ENCODE assay signal across 22 cellular contexts in genomic region chr16:1573301-1573700, GRCh38. TPM values are rescaled to one million over a fixed set of nuclear protein-coding genes. Genes with fewer than 3 reads are reported as not detected.
"Had no signal": no experiment of that assay in that cellular context is flagged by ENCODE, and none has a peak within 500 bp of the region (broad histone marks: within the 10 kb centered on the region; RNA-seq: fewer than 3 reads in every experiment).

No MANE protein-coding gene starts in this region.

- H3K4me3 Mint-ChIP-seq: dendritic cell treated with granulocyte-macrophage colony-stimulating factor and Interleukin-4, amounts not matched to agents 40 ng/mL and 50 ng/mL, for 4 days; effector memory CD8-positive, alpha-beta T cell; endodermal cell had no signal

- H3K4me1 Mint-ChIP-seq: endodermal cell had no signal

- H3K9me3 Mint-ChIP-seq: effector memory CD8-positive, alpha-beta T cell had no signal

- H3K9me3 ChIP-seq: colonic mucosa, esophagus muscularis mucosa, esophagus squamous epithelium, gastrocnemius medialis, gastroesophageal sphincter, heart left ventricle, heart right ventricle had no signal

- H3K27me3 Mint-ChIP-seq: dendritic cell treated with granulocyte-macrophage colony-stimulating factor and Interleukin-4, amounts not matched to agents 40 ng/mL and 50 ng/mL, for 4 days; effector memory CD8-positive, alpha-beta T cell had no signal

- ATAC-seq: effector memory CD8-positive, alpha-beta T cell; esophagus mucosa; foreskin keratinocyte; gastrocnemius medialis; gastroesophageal sphincter; heart left ventricle; heart right ventricle had no signal

- H3K27ac Mint-ChIP-seq: dendritic cell treated with granulocyte-macrophage colony-stimulating factor and Interleukin-4, amounts not matched to agents 40 ng/mL and 50 ng/mL, for 4 days; endodermal cell had no signal

- DNase-seq: colonic mucosa; cortex of kidney; dermis blood vessel endothelial cell; dorsolateral prefrontal cortex; effector CD4-positive, alpha-beta T cell; effector CD8-positive, alpha-beta T cell; effector memory CD4-positive, alpha-beta T cell; effector memory CD8-positive, alpha-beta T cell; endodermal cell; erythroblast; esophagus squamous epithelium; foreskin keratinocyte; gastrocnemius medialis; glutamatergic neuron; head of caudate nucleus; heart left ventricle; heart right ventricle had no signal

RNA-seq across cellular contexts. Expression of gene TMEM204, which starts 39.8 kb away (rescaled TPM):
- total RNA-seq: endodermal cell, epithelial cell of proximal tubule had no signal
